Comparison of ENCODE assay signal across 8 cellular contexts in genomic region chr2:147843864-147844690, GRCh38. TPM values are rescaled to one million over a fixed set of nuclear protein-coding genes. Genes with fewer than 3 reads are reported as not detected.
DNase-seq lines count a peak whose midpoint lies in the region; ATAC-seq, FAIRE-seq and TF ChIP-seq lines count a peak whose summit lies in the region.

No MANE protein-coding gene starts in this region.

- WGBS in A549 (ENCODE audit: missing lambda C conversion rate) = 1% methylated on average over 27 of the region's 113 CpGs

- DNase-seq in A549 (ENCODE audit: low read depth in 1 of 2, low spot score in 1 of 2) = peak; percentile 77 to 87
- DNase-seq in NCI-H2171 treated with DMSO at 0.1 percent for 48 hours (lab: John Stamatoyannopoulos, UW) = peak; percentile 90
- DNase-seq in activated CD4-positive, CD25-positive, alpha-beta regulatory T cell treated with anti-CD3 and anti-CD28 coated beads, Interleukin-2, amount 50 U/mL, for 16 hours (ENCODE audit: low read depth, low spot score) = peak; percentile 57
- peak in 60 of 61 donors; percentile 32 to 96 (median 84) for DNase-seq in caudate nucleus (lab: John Stamatoyannopoulos, UW)
- DNase-seq in iris pigment epithelial cell (ENCODE audit: low read depth) = peak; percentile 90
- peak; percentile 63 for DNase-seq in smooth muscle cell of the brain vasculature (ENCODE audit: low read depth, low spot score)

- H3K4me3 ChIP-seq in A549 = peak overlapping the region; percentile 81

- no peak; a peak in 1 of 5 replicates for TF ChIP-seq RAD21 in A549 (conservative IDR thresholded peaks at IDR 0.05 in 1 of 2, IDR thresholded peaks at IDR 0.05 in 1 of 2)

- FAIRE-seq in A549 (lab: Jason Lieb, UNC) = no peak

- TF ChIP-seq POLR2A in A549 (IDR thresholded peaks at IDR 0.05; ENCODE audit: low read length) = peak; percentile 44

- no peaks in the 10 kb centered on the region for H3K9me3 ChIP-seq in A549

- POLR2A ChIA-PET in A549 (lab: Yijun Ruan, JAX) = interaction anchor here (1.1 to 2.6 kb wide), 4 partner anchors 14 to 177 kb away, joined by 3 to 19 read pairs (median 3); partner anchors contain the start of genes MBD5 and ORC4

- TF ChIP-seq CTCF in A549 (IDR thresholded peaks at IDR 0.05) = 0 out of 3 replicates have a peak, but pooled peaks have one; percentile 6

- peaks cover 14% of the 10 kb centered on the region; the same call in 2 of the 3 replicates for H3K4me1 ChIP-seq in A549

- TF ChIP-seq EP300 in A549 (IDR thresholded peaks at IDR 0.05) = no peak

- H3K4me2 ChIP-seq in A549 = peak overlapping the region; percentile 98

- H3K27ac ChIP-seq in A549 (peak overlapping the region; percentile 92 to 97), caudate nucleus (ENCODE audit: low read depth, low read length) (peak overlapping the region; percentile 93)

- CTCF ChIA-PET in A549 (lab: Yijun Ruan, JAX) = interaction anchor here (1.0 to 1.5 kb wide), 3 partner anchors 14 to 146 kb away, joined by 3 to 5 read pairs (median 3); no protein-coding TSS in a partner anchor

- ATAC-seq in A549 (peak; percentile 94 to 97), GM18870 (IDR thresholded peaks at IDR 0.05; ENCODE audit: unreplicated experiment) (peak; percentile 55), HG03108 (IDR thresholded peaks at IDR 0.05; ENCODE audit: unreplicated experiment) (peak; percentile 79)

TF ChIP-seq in A549, 52 proteins besides CTCF, POLR2A, EP300 and RAD21 (continues in another document):
- no peak for TF ChIP-seq NR3C1 (IDR thresholded peaks at IDR 0.05)
- TF ChIP-seq HMGXB4 (CRISPR knock-in tag; IDR thresholded peaks at IDR 0.05; ENCODE audit: borderline replicate concordance) = no peak
- no peak for TF ChIP-seq HOXA7 (CRISPR knock-in tag; IDR thresholded peaks at IDR 0.05)
- no peak for TF ChIP-seq ESRRA (IDR thresholded peaks at IDR 0.05; ENCODE audit: borderline replicate concordance, low read length)
- peak; percentile 81 for TF ChIP-seq PHF8 (IDR thresholded peaks at IDR 0.05; ENCODE audit: borderline replicate concordance, low read depth)
- TF ChIP-seq ZC3H11A (IDR thresholded peaks at IDR 0.05) = no peak
- no peak for TF ChIP-seq HES2 (IDR thresholded peaks at IDR 0.05)
- no peak for TF ChIP-seq HOXB5 (CRISPR knock-in tag; IDR thresholded peaks at IDR 0.05)
- peak; percentile 54; the same call in 1 of the 2 replicates for TF ChIP-seq RNF2 (IDR thresholded peaks at IDR 0.05; ENCODE audit: borderline replicate concordance, low read depth)
- no peak for TF ChIP-seq MAZ (IDR thresholded peaks at IDR 0.05; ENCODE audit: borderline replicate concordance, low read depth, low read length)
- TF ChIP-seq HOXB13 (CRISPR knock-in tag; IDR thresholded peaks at IDR 0.05; ENCODE audit: low read depth) = no peak
- TF ChIP-seq ATOH8 (CRISPR knock-in tag; IDR thresholded peaks at IDR 0.05; ENCODE audit: low read depth) = no peak
- TF ChIP-seq CHD2 (IDR thresholded peaks at IDR 0.05; ENCODE audit: low read length, partially characterized antibody) = peak; percentile 78
- no peak for TF ChIP-seq HDAC2 (IDR thresholded peaks at IDR 0.05)
- TF ChIP-seq MYC (IDR thresholded peaks at IDR 0.05; ENCODE audit: borderline replicate concordance, low read length) = 0 out of 2 replicates have a peak, but pooled peaks have one; percentile 28
- no peak; the same call in 1 of the 2 replicates for TF ChIP-seq GATA3 (IDR thresholded peaks at IDR 0.05; ENCODE audit: borderline replicate concordance)
- TF ChIP-seq ELK1 (IDR thresholded peaks at IDR 0.05; ENCODE audit: low read depth, low read length) = no peak
- TF ChIP-seq CEBPB (IDR thresholded peaks at IDR 0.05) = no peak
- TF ChIP-seq EHF (CRISPR knock-in tag; IDR thresholded peaks at IDR 0.05) = no peak
- no peak for TF ChIP-seq ZNF302 (CRISPR knock-in tag; IDR thresholded peaks at IDR 0.05)
- TF ChIP-seq CHD4 (IDR thresholded peaks at IDR 0.05; ENCODE audit: borderline replicate concordance) = no peak
- TF ChIP-seq MAX (IDR thresholded peaks at IDR 0.05) = peak; percentile 36; the same call in 1 of the 2 replicates
- TF ChIP-seq NPAS2 (CRISPR knock-in tag; IDR thresholded peaks at IDR 0.05; ENCODE audit: borderline replicate concordance) = no peak
- no peak for TF ChIP-seq FOSL2 (IDR thresholded peaks at IDR 0.05)
- no peak for TF ChIP-seq FOSL2 (CRISPR knock-in tag; IDR thresholded peaks at IDR 0.05)
- TF ChIP-seq ZSCAN20 (CRISPR knock-in tag; IDR thresholded peaks at IDR 0.05) = no peak
- no peak for TF ChIP-seq KDM5A (IDR thresholded peaks at IDR 0.05)
- no peak for TF ChIP-seq JUNB (IDR thresholded peaks at IDR 0.05)
- TF ChIP-seq PBX3 (IDR thresholded peaks at IDR 0.05) = no peak
- no peak for TF ChIP-seq TFCP2L1 (CRISPR knock-in tag; IDR thresholded peaks at IDR 0.05)
- peak; percentile 66; the same call in 1 of the 2 replicates for TF ChIP-seq E2F6 (IDR thresholded peaks at IDR 0.05; ENCODE audit: borderline replicate concordance, low read depth)
- TF ChIP-seq ZFP36 (IDR thresholded peaks at IDR 0.05; ENCODE audit: borderline replicate concordance, partially characterized antibody) = no peak
- TF ChIP-seq RARB (CRISPR knock-in tag; IDR thresholded peaks at IDR 0.05) = no peak
- TF ChIP-seq HEYL (CRISPR knock-in tag; IDR thresholded peaks at IDR 0.05) = no peak
- no peak for TF ChIP-seq TP53 (CRISPR knock-in tag; IDR thresholded peaks at IDR 0.05)

RNA-seq across cellular contexts. Expression of gene ACVR2A, which starts 0.8 kb away (rescaled TPM):
- polyA plus RNA-seq in A549 (2011; rRNA removed) (5.5 and 5.7 TPM in 2 replicates), A549 (2017; fragmentation: RNase III; extraction: RNeasy Plus Mini Kit Qiagen cat#74134 plus additional on column Dnase treatment) (2.6 to 2.9 TPM (median 2.6 TPM) in 3 replicates)
- polyA plus RNA-seq in A549 (2012; cell fraction: cytosol; rRNA removed) = 0.78 and 0.81 TPM in 2 replicates
- 1.2 and 1.8 TPM in 2 replicates for polyA plus RNA-seq in A549 (2012; cell fraction: nucleus; rRNA removed)
- polyA minus RNA-seq in A549 (2011; rRNA and poly(A)+ RNA removed) = 7.7 and 7.9 TPM in 2 replicates

Comparison
In these comparisons a context has a peak if more than half of its experiments do, and no peak if none do; other contexts are left out.
1. Peak in every context shown above with its lines: DNase-seq, ATAC-seq, H3K4me3 ChIP-seq and H3K27ac ChIP-seq.